Comparison of ENCODE assay signal across 43 cellular contexts in the genomic region with DNA sequence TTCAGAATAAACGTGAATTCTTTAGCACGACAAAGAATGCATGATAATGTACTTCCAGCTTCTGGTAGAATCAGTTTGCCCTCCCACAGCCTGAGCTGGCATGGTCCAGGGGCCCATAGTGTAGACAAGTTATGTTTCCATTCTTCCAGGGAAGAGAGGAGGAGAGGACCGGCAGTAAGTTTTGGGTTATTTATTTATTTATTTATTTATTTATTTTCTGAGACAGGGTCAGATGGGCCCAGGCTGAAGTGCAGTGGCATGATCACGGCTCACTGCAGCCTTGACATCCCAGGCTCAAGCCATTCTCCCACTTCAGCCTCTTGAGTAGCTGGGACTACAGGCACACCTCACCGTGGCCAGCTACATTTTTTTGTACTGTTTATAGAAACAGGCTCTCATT. TPM values are rescaled to one million over a fixed set of nuclear protein-coding genes. Genes with fewer than 3 reads are reported as not detected.
"Had no signal": no experiment of that assay in that cellular context is flagged by ENCODE, and none has a peak within 500 bp of the region (broad histone marks: within the 10 kb centered on the region; RNA-seq: fewer than 3 reads in every experiment).

No MANE protein-coding gene starts in this region.

- ATAC-seq: activated naive CD4-positive, alpha-beta T cell treated with anti-CD3 and anti-CD28 coated beads, Interleukin-2, amount 50 U/mL, for 72 hours; activated naive CD8-positive, alpha-beta T cell treated with anti-CD3 and anti-CD28 coated beads, Interleukin-2, amount 50 U/mL, for 24 hours; activated T-cell treated with anti-CD3 and anti-CD28 coated beads, Interleukin-2, amount 50 U/mL, for 4 hours; activated T-cell treated with anti-CD3 and anti-CD28 coated beads, Interleukin-2, amount 50 U/mL, for 72 hours; activated T-helper 17 cell treated with anti-CD3 and anti-CD28 coated beads, Interleukin-2, amount 50 U/mL, for 72 hours; body of pancreas had no signal

- H3K36me3 ChIP-seq: adrenal gland, ascending aorta, brain microvascular endothelial cell, breast epithelium, cardiac muscle cell had no signal

- H3K4me1 Mint-ChIP-seq: activated naive CD4-positive, alpha-beta T cell treated with anti-CD3 and anti-CD28 coated beads, Interleukin-2, amount 10 ng/mL, durations not matched to agents 7 days and 5 days; activated naive CD4-positive, alpha-beta T cell treated with anti-CD3 and anti-CD28 coated beads, Interleukin-2, amount 50 U/mL, for 24 hours; activated naive CD8-positive, alpha-beta T cell treated with anti-CD3 and anti-CD28 coated beads, Interleukin-2, amount 10 ng/mL, durations not matched to agents 7 days and 5 days; activated naive CD8-positive, alpha-beta T cell treated with anti-CD3 and anti-CD28 coated beads, Interleukin-2, amount 50 U/mL, for 24 hours; activated T-helper 17 cell treated with anti-CD3 and anti-CD28 coated beads, Interleukin-2, amount 50 U/mL, for 72 hours; central memory CD8-positive, alpha-beta T cell had no signal

- H3K9me3 Mint-ChIP-seq: activated naive CD4-positive, alpha-beta T cell treated with anti-CD3 and anti-CD28 coated beads for 36 hours; activated naive CD4-positive, alpha-beta T cell treated with anti-CD3 and anti-CD28 coated beads, Interleukin-2, amount 10 ng/mL, durations not matched to agents 7 days and 5 days; activated naive CD4-positive, alpha-beta T cell treated with anti-CD3 and anti-CD28 coated beads, Interleukin-2, amount 50 U/mL, for 24 hours; activated naive CD4-positive, alpha-beta T cell treated with anti-CD3 and anti-CD28 coated beads, Interleukin-2, amount 50 U/mL, for 72 hours; activated naive CD8-positive, alpha-beta T cell treated with anti-CD3 and anti-CD28 coated beads for 36 hours; activated naive CD8-positive, alpha-beta T cell treated with anti-CD3 and anti-CD28 coated beads, Interleukin-2, amount 10 ng/mL, durations not matched to agents 7 days and 5 days; activated naive CD8-positive, alpha-beta T cell treated with anti-CD3 and anti-CD28 coated beads, Interleukin-2, amount 50 U/mL, for 24 hours; activated T-cell treated with anti-CD3 and anti-CD28 coated beads, Interleukin-2, amount 50 U/mL, for 24 hours; activated T-cell treated with anti-CD3 and anti-CD28 coated beads, Interleukin-2, amount 50 U/mL, for 4 hours; activated T-cell treated with anti-CD3 and anti-CD28 coated beads, Interleukin-2, amount 50 U/mL, for 72 hours; activated T-helper 1 cell treated with anti-CD3 and anti-CD28 coated beads, Interleukin-12 subunit alpha, Interleukin-12 subunit beta, Interleukin-2, Interleukin-4 antibody, amounts not matched to agents 30 ng/mL and 10 ng/mL and 1 ng/mL, durations not matched to agents 14 hours and 24 hours and 36 hours; activated T-helper 17 cell treated with anti-CD3 and anti-CD28 coated beads, Interleukin-2, amount 50 U/mL, for 72 hours; activated T-helper 2 cell treated with anti-CD3 and anti-CD28 coated beads, Interferon-gamma antibody, Interleukin-2, Interleukin-4, amounts not matched to agents 10 μg/mL and 5 μg/mL and 100 μg/mL, durations not matched to agents 14 hours and 24 hours and 36 hours; central memory CD8-positive, alpha-beta T cell had no signal

- H3K4me3 ChIP-seq: adrenal gland, ascending aorta, body of pancreas, breast epithelium, cardiac muscle cell had no signal

- H3K4me3 Mint-ChIP-seq: activated naive CD4-positive, alpha-beta T cell treated with anti-CD3 and anti-CD28 coated beads for 36 hours; activated naive CD4-positive, alpha-beta T cell treated with anti-CD3 and anti-CD28 coated beads, Interleukin-2, amount 10 ng/mL, durations not matched to agents 7 days and 5 days; activated naive CD4-positive, alpha-beta T cell treated with anti-CD3 and anti-CD28 coated beads, Interleukin-2, amount 50 U/mL, for 24 hours; activated naive CD8-positive, alpha-beta T cell; activated naive CD8-positive, alpha-beta T cell treated with anti-CD3 and anti-CD28 coated beads for 36 hours; activated naive CD8-positive, alpha-beta T cell treated with anti-CD3 and anti-CD28 coated beads, Interleukin-2, amount 10 ng/mL, durations not matched to agents 7 days and 5 days; activated naive CD8-positive, alpha-beta T cell treated with anti-CD3 and anti-CD28 coated beads, Interleukin-2, amount 50 U/mL, for 24 hours; activated T-cell treated with anti-CD3 and anti-CD28 coated beads, Interleukin-2, amount 50 U/mL, for 24 hours; activated T-cell treated with anti-CD3 and anti-CD28 coated beads, Interleukin-2, amount 50 U/mL, for 4 hours; activated T-cell treated with anti-CD3 and anti-CD28 coated beads, Interleukin-2, amount 50 U/mL, for 72 hours; activated T-helper 1 cell treated with anti-CD3 and anti-CD28 coated beads, Interleukin-12 subunit alpha, Interleukin-12 subunit beta, Interleukin-2, Interleukin-4 antibody, amounts not matched to agents 30 ng/mL and 10 ng/mL and 1 ng/mL, durations not matched to agents 14 hours and 24 hours and 36 hours; activated T-helper 17 cell treated with anti-CD3 and anti-CD28 coated beads, Interleukin-2, amount 50 U/mL, for 72 hours; brain; central memory CD8-positive, alpha-beta T cell had no signal

- DNase-seq: activated effector memory CD4-positive, alpha-beta T cell treated with anti-CD3 and anti-CD28 coated beads, Interleukin-2, amount 50 U/mL, for 16 hours; activated effector memory CD4-positive, alpha-beta T cell treated with Interleukin-2 at 50 U/mL for 16 hours; activated gamma-delta T cell; activated gamma-delta T cell treated with Interleukin-2 at 50 U/mL for 16 hours; activated naive CD4-positive, alpha-beta T cell; activated naive CD4-positive, alpha-beta T cell treated with anti-CD3 and anti-CD28 coated beads for 36 hours; activated naive CD4-positive, alpha-beta T cell treated with anti-CD3 and anti-CD28 coated beads, Interleukin-2, amount 10 ng/mL, durations not matched to agents 7 days and 5 days; activated naive CD4-positive, alpha-beta T cell treated with anti-CD3 and anti-CD28 coated beads, Interleukin-2, amount 50 U/mL, for 16 hours; activated naive CD4-positive, alpha-beta T cell treated with Interleukin-2 at 50 U/mL for 16 hours; activated naive CD8-positive, alpha-beta T cell treated with anti-CD3 and anti-CD28 coated beads for 36 hours; activated naive CD8-positive, alpha-beta T cell treated with anti-CD3 and anti-CD28 coated beads, Interleukin-2, amount 10 ng/mL, durations not matched to agents 7 days and 5 days; activated naive CD8-positive, alpha-beta T cell treated with anti-CD3 and anti-CD28 coated beads, Interleukin-2, amount 50 U/mL, for 24 hours; activated T-cell treated with anti-CD3 and anti-CD28 coated beads, Interleukin-2, amount 50 U/mL, for 1 hour; activated T-cell treated with anti-CD3 and anti-CD28 coated beads, Interleukin-2, amount 50 U/mL, for 24 hours; activated T-cell treated with anti-CD3 and anti-CD28 coated beads, Interleukin-2, amount 50 U/mL, for 4 hours; activated T-cell treated with anti-CD3 and anti-CD28 coated beads, Interleukin-2, amount 50 U/mL, for 48 hours; activated T-cell treated with anti-CD3 and anti-CD28 coated beads, Interleukin-2, amount 50 U/mL, for 72 hours; adrenal gland; amniotic stem cell; amygdala; anterior cingulate cortex; aorta; body of pancreas; brain microvascular endothelial cell; caudate nucleus; central memory CD4-positive, alpha-beta T cell; cerebellar nuclear complex had no signal

- H3K27ac Mint-ChIP-seq: activated naive CD4-positive, alpha-beta T cell treated with anti-CD3 and anti-CD28 coated beads for 36 hours; activated naive CD4-positive, alpha-beta T cell treated with anti-CD3 and anti-CD28 coated beads, Interleukin-2, amount 10 ng/mL, durations not matched to agents 7 days and 5 days; activated naive CD4-positive, alpha-beta T cell treated with anti-CD3 and anti-CD28 coated beads, Interleukin-2, amount 50 U/mL, for 24 hours; activated naive CD4-positive, alpha-beta T cell treated with anti-CD3 and anti-CD28 coated beads, Interleukin-2, amount 50 U/mL, for 72 hours; activated naive CD8-positive, alpha-beta T cell; activated naive CD8-positive, alpha-beta T cell treated with anti-CD3 and anti-CD28 coated beads for 36 hours; activated naive CD8-positive, alpha-beta T cell treated with anti-CD3 and anti-CD28 coated beads, Interleukin-2, amount 10 ng/mL, durations not matched to agents 7 days and 5 days; activated naive CD8-positive, alpha-beta T cell treated with anti-CD3 and anti-CD28 coated beads, Interleukin-2, amount 50 U/mL, for 24 hours; activated T-cell treated with anti-CD3 and anti-CD28 coated beads, Interleukin-2, amount 50 U/mL, for 24 hours; activated T-cell treated with anti-CD3 and anti-CD28 coated beads, Interleukin-2, amount 50 U/mL, for 72 hours; activated T-helper 1 cell treated with anti-CD3 and anti-CD28 coated beads, Interleukin-12 subunit alpha, Interleukin-12 subunit beta, Interleukin-2, Interleukin-4 antibody, amounts not matched to agents 30 ng/mL and 10 ng/mL and 1 ng/mL, durations not matched to agents 14 hours and 24 hours and 36 hours; activated T-helper 17 cell treated with anti-CD3 and anti-CD28 coated beads, Interleukin-2, amount 50 U/mL, for 72 hours; activated T-helper 2 cell treated with anti-CD3 and anti-CD28 coated beads, Interferon-gamma antibody, Interleukin-2, Interleukin-4, amounts not matched to agents 10 μg/mL and 5 μg/mL and 100 μg/mL, durations not matched to agents 14 hours and 24 hours and 36 hours; brain had no signal

- H3K27me3 ChIP-seq: adrenal gland, ascending aorta, body of pancreas, brain microvascular endothelial cell, breast epithelium, cardiac muscle cell had no signal

- FAIRE-seq: astrocyte, bronchial epithelial cell had no signal

- H3K9me3 ChIP-seq: adrenal gland, ascending aorta, body of pancreas, breast epithelium had no signal

- H3K4me1 ChIP-seq: adrenal gland, ascending aorta, body of pancreas, breast epithelium had no signal

- H3K27me3 Mint-ChIP-seq: activated naive CD8-positive, alpha-beta T cell treated with anti-CD3 and anti-CD28 coated beads for 36 hours; activated T-cell treated with anti-CD3 and anti-CD28 coated beads, Interleukin-2, amount 50 U/mL, for 24 hours; brain had no signal

- H3K36me3 Mint-ChIP-seq: activated naive CD4-positive, alpha-beta T cell treated with anti-CD3 and anti-CD28 coated beads, Interleukin-2, amount 10 ng/mL, durations not matched to agents 7 days and 5 days; activated naive CD4-positive, alpha-beta T cell treated with anti-CD3 and anti-CD28 coated beads, Interleukin-2, amount 50 U/mL, for 72 hours; activated naive CD8-positive, alpha-beta T cell; activated naive CD8-positive, alpha-beta T cell treated with anti-CD3 and anti-CD28 coated beads for 36 hours; activated naive CD8-positive, alpha-beta T cell treated with anti-CD3 and anti-CD28 coated beads, Interleukin-2, amount 10 ng/mL, durations not matched to agents 7 days and 5 days; brain had no signal

- H3K27ac ChIP-seq: adrenal gland, ascending aorta, body of pancreas, brain microvascular endothelial cell, breast epithelium, cardiac muscle cell had no signal

RNA-seq across cellular contexts. Expression of a gene that starts 4.7 kb away (rescaled TPM):
- total RNA-seq: activated naive CD4-positive, alpha-beta T cell treated with anti-CD3 and anti-CD28 coated beads for 36 hours; activated naive CD4-positive, alpha-beta T cell treated with anti-CD3 and anti-CD28 coated beads, Interleukin-2, amount 50 U/mL, for 72 hours; activated naive CD8-positive, alpha-beta T cell treated with anti-CD3 and anti-CD28 coated beads for 36 hours; activated naive CD8-positive, alpha-beta T cell treated with anti-CD3 and anti-CD28 coated beads, Interleukin-2, amount 10 ng/mL, durations not matched to agents 7 days and 5 days; activated T-cell treated with anti-CD3 and anti-CD28 coated beads, Interleukin-2, amount 50 U/mL, for 4 hours; activated T-cell treated with anti-CD3 and anti-CD28 coated beads, Interleukin-2, amount 50 U/mL, for 72 hours; activated T-helper 1 cell treated with anti-CD3 and anti-CD28 coated beads, Interleukin-12 subunit alpha, Interleukin-12 subunit beta, Interleukin-2, Interleukin-4 antibody, amounts not matched to agents 30 ng/mL and 10 ng/mL and 1 ng/mL, durations not matched to agents 14 hours and 24 hours and 36 hours; activated T-helper 17 cell treated with anti-CD3 and anti-CD28 coated beads, Interleukin-2, amount 50 U/mL, for 72 hours; activated T-helper 2 cell treated with anti-CD3 and anti-CD28 coated beads, Interferon-gamma antibody, Interleukin-2, Interleukin-4, amounts not matched to agents 10 μg/mL and 5 μg/mL and 100 μg/mL, durations not matched to agents 14 hours and 24 hours and 36 hours; adrenal gland; ascending aorta; astrocyte; body of pancreas; breast epithelium; bronchial epithelial cell; cardiac muscle cell; cardiac septum; chondrocyte had no signal
- polyA plus RNA-seq: adipose tissue, adrenal gland, cardiac muscle cell had no signal
